ENCODE assay signal across 19 cellular contexts in genomic region chr17:59485018-59485417, GRCh38.
DNase-seq lines count a peak whose midpoint lies in the region; ATAC-seq and TF ChIP-seq lines count a peak whose summit lies in the region.
"Had no signal": no experiment of that assay in that cellular context is flagged by ENCODE, and none has a peak within 500 bp of the region (broad histone marks: within the 10 kb centered on the region; RNA-seq: fewer than 3 reads in every experiment).

No MANE protein-coding gene starts in this region.

- no TSS peak for BruUV-seq in PC-3 (replicated peaks; lab: Mats Ljungman, UMichigan)

- peak; percentile 55 for DNase-seq in PC-3
- peak in 1 of 2 donors; percentile 7 for DNase-seq in ascending aorta (ENCODE audit: low spot score in 2 of 2)
- no peak for DNase-seq in Peyer's patch
- DNase-seq in RWPE1 (ENCODE audit: low spot score) = no peak
- DNase-seq: Caco-2; CD4-positive, CD25-positive, alpha-beta regulatory T cell; DMS 273 treated with DMSO at 0.1 percent for 48 hours; DMS79; EL; GF-D8; GM23248; H7; HCEC 1CT had no signal

- H3K27ac ChIP-seq in HEK293 (ENCODE audit: extremely low read depth, low read depth, low read length) = no peak overlapping the region
- H3K27ac ChIP-seq in PC-3 (ENCODE audit: low read length) = no peak overlapping the region
- peak overlapping the region; percentile 23 to 31 for H3K27ac ChIP-seq in ascending aorta
- H3K27ac ChIP-seq in Peyer's patch = no peak overlapping the region
- H3K27ac ChIP-seq in RWPE1 = no peak overlapping the region
- H3K27ac ChIP-seq: BLaER1, C4-2B, GM23248 had no signal

- TF ChIP-seq CTCF in HEK293 (tag by site-specific recombination; IDR thresholded peaks at IDR 0.05) = no peak
- TF ChIP-seq CTCF in PC-3 (conservative IDR thresholded peaks at IDR 0.05; ENCODE audit: low read depth, low read length) = no peak
- TF ChIP-seq CTCF in ascending aorta (IDR thresholded peaks at IDR 0.05) = no peak
- TF ChIP-seq CTCF in Peyer's patch (IDR thresholded peaks at IDR 0.05) = no peak
- TF ChIP-seq CTCF in RWPE1 (conservative IDR thresholded peaks at IDR 0.05; ENCODE audit: low read depth) = no peak

- H3K27me3 ChIP-seq in PC-3 (ENCODE audit: low read length) = peaks cover 16% of the 10 kb centered on the region; the same call in 1 of the 2 replicates
- H3K27me3 ChIP-seq in ascending aorta = no peaks in the 10 kb centered on the region
- no peaks in the 10 kb centered on the region for H3K27me3 ChIP-seq in Peyer's patch
- H3K27me3 ChIP-seq: BLaER1 had no signal

- H3K9me2 ChIP-seq in PC-3 (replicated peaks; ENCODE audit: low read length) = no peaks in the 10 kb centered on the region

- no peak for TF ChIP-seq POLR2A in Peyer's patch (IDR thresholded peaks at IDR 0.05)

- no peaks in the 10 kb centered on the region for H3K79me2 ChIP-seq in PC-3 (ENCODE audit: low read length)

- no peak overlapping the region for H3K9ac ChIP-seq in PC-3 (ENCODE audit: low read length)
- H3K9ac ChIP-seq: BLaER1, GM23248 had no signal

- POLR2A ChIA-PET in HEK293 (lab: Yijun Ruan, JAX) (no interaction called here), PC-3 (lab: Charles Lee; ENCODE audit: unreplicated experiment) (no interaction called here), RWPE1 (lab: Yijun Ruan, JAX; ENCODE audit: low non-redundant PET) (no interaction called here)

- CTCF ChIA-PET in HEK293 (lab: Yijun Ruan, JAX) = interaction anchor here (0.8 kb wide), 1 partner anchor 13 kb away, joined by 3 read pairs; no protein-coding TSS in a partner anchor
- CTCF ChIA-PET in PC-3 (lab: Charles Lee) = interaction anchor here (0.6 kb wide), 1 partner anchor 71 kb away, joined by 3 read pairs; no protein-coding TSS in a partner anchor
- CTCF ChIA-PET in RWPE1 (lab: Yijun Ruan, JAX) = no interaction called here

- H2AFZ ChIP-seq in PC-3 (ENCODE audit: low read length) = no peak overlapping the region
- H2AFZ ChIP-seq: GM23248 had no signal

- H3K9me3 ChIP-seq in HEK293 (ENCODE audit: control insufficient read depth, insufficient read depth, low read depth, low read length) = no peaks in the 10 kb centered on the region
- no peaks in the 10 kb centered on the region for H3K9me3 ChIP-seq in PC-3 (ENCODE audit: low read length)
- H3K9me3 ChIP-seq in ascending aorta = no peaks in the 10 kb centered on the region
- no peaks in the 10 kb centered on the region for H3K9me3 ChIP-seq in Peyer's patch
- H3K9me3 ChIP-seq: BLaER1, Caco-2 had no signal

- no peaks in the 10 kb centered on the region for H3K36me3 ChIP-seq in HEK293 (ENCODE audit: control insufficient read depth in 2 of 2, insufficient read depth in 1 of 2, low read length in 2 of 2)
- no peaks in the 10 kb centered on the region for H3K36me3 ChIP-seq in PC-3 (ENCODE audit: low read depth, low read length)
- no peaks in the 10 kb centered on the region for H3K36me3 ChIP-seq in ascending aorta
- no peaks in the 10 kb centered on the region for H3K36me3 ChIP-seq in Peyer's patch
- H3K36me3 ChIP-seq: BLaER1 had no signal

- no peaks in the 10 kb centered on the region for H3F3A ChIP-seq in PC-3 (ENCODE audit: low read length, unreplicated experiment)

- no peaks in the 10 kb centered on the region for H4K20me1 ChIP-seq in PC-3 (ENCODE audit: low read length)
- H4K20me1 ChIP-seq: BLaER1 had no signal

- no peak overlapping the region for H3K4me3 ChIP-seq in HEK293 (ENCODE audit: low read depth, low read length)
- H3K4me3 ChIP-seq in PC-3 (ENCODE audit: low read length) = no peak overlapping the region
- no peak overlapping the region for H3K4me3 ChIP-seq in ascending aorta
- no peak overlapping the region for H3K4me3 ChIP-seq in Peyer's patch
- H3K4me3 ChIP-seq: BLaER1, GM23248 had no signal

- peak; percentile 61 for ATAC-seq in PC-3
- no peak for ATAC-seq in GM18909 (IDR thresholded peaks at IDR 0.05; ENCODE audit: poor library complexity, unreplicated experiment)
- no peak for ATAC-seq in GM19452 (IDR thresholded peaks at IDR 0.05; ENCODE audit: unreplicated experiment)
- ATAC-seq: CD8-positive, alpha-beta T cell had no signal

- H3K4me2 ChIP-seq in PC-3 (ENCODE audit: low read length) = no peak overlapping the region
- H3K4me2 ChIP-seq: BLaER1 had no signal

- H3K4me1 ChIP-seq in HEK293 (ENCODE audit: control insufficient read depth, insufficient read depth, low read length) (no peaks in the 10 kb centered on the region), PC-3 (ENCODE audit: insufficient read depth, low read length) (no peaks in the 10 kb centered on the region), ascending aorta (peaks cover 0 to 14% of the 10 kb centered on the region in 2 donors), Peyer's patch (no peaks in the 10 kb centered on the region)
- H3K4me1 ChIP-seq: BLaER1, Caco-2 had no signal

- intact Hi-C loops in PC-3 (cut with micrococcal nuclease) (no loop called here), ascending aorta (cut with DNase I) (no loop called here)

TF ChIP-seq in HEK293, 187 proteins besides CTCF, POLR2A, EP300 and RAD21:
- no peak for TF ChIP-seq ZNF26 (tag by site-specific recombination; IDR thresholded peaks at IDR 0.05)
- TF ChIP-seq PRDM6 (tag by site-specific recombination; IDR thresholded peaks at IDR 0.05) = peak; percentile 57; the same call in 1 of the 2 replicates

Comparison
In these comparisons a context has a peak if more than half of its experiments do, and no peak if none do; other contexts are left out.
1. H3K27ac ChIP-seq: peak in ascending aorta (2 of 2); none in HEK293 (single experiment), PC-3 (single experiment), Peyer's patch (0 of 4) and RWPE1 (single experiment).